In genomic region chr1:229199261-229199850, GRCh38 we compare ENCODE assay signal across 10 cellular contexts.
A peak's percentile ranks its signal among the peaks of the same experiment; 100 is the strongest.
DNase-seq lines count a peak whose midpoint lies in the region; ATAC-seq and TF ChIP-seq lines count a peak whose summit lies in the region.
"Had no signal": no experiment of that assay in that cellular context is flagged by ENCODE, and none has a peak within 500 bp of the region (broad histone marks: within the 10 kb centered on the region; RNA-seq: fewer than 3 reads in every experiment).

No MANE protein-coding gene starts in this region.

- ATAC-seq in HG03457 (IDR thresholded peaks at IDR 0.05; ENCODE audit: unreplicated experiment) (no peak), HG02870 (IDR thresholded peaks at IDR 0.05; ENCODE audit: unreplicated experiment) (no peak), HG03175 (IDR thresholded peaks at IDR 0.05; ENCODE audit: unreplicated experiment) (no peak)

- intact Hi-C loops in dendritic cell treated with granulocyte-macrophage colony-stimulating factor and Interleukin-4, amounts not matched to agents 40 ng/mL and 50 ng/mL, for 4 days (cut with micrococcal nuclease), result no loop called here

- H3K4me1 ChIP-seq in HUES6 (ENCODE audit: control insufficient read depth, insufficient read depth, low read length) (peaks cover 35% of the 10 kb centered on the region), neutrophil (ENCODE audit: control insufficient read depth in 1 of 2, insufficient read depth in 1 of 2, low read depth in 1 of 2, low read length in 1 of 2) (peaks cover 13 to 16% of the 10 kb centered on the region in 2 experiments)
- H3K4me1 ChIP-seq: colonic mucosa had no signal

- H3K36me3 Mint-ChIP-seq in dendritic cell treated with granulocyte-macrophage colony-stimulating factor and Interleukin-4, amounts not matched to agents 40 ng/mL and 50 ng/mL, for 4 days (ENCODE audit: low read depth), result no peaks in the 10 kb centered on the region

- DNase-seq in DMS53 (lab: John Stamatoyannopoulos, UW) (peak; percentile 85), NK-92 (lab: John Stamatoyannopoulos, UW; ENCODE audit: unreplicated experiment) (no peak)
- DNase-seq: H9 had no signal

- H3K27ac ChIP-seq in HUES6 (ENCODE audit: low read depth, low read length) (peak overlapping the region; percentile 17; the same call in 1 of the 2 replicates), neutrophil (peak overlapping the region; percentile 73)
- H3K27ac ChIP-seq: colonic mucosa had no signal

- peak overlapping the region; percentile 77 for H3K27ac Mint-ChIP-seq in dendritic cell treated with granulocyte-macrophage colony-stimulating factor and Interleukin-4, amounts not matched to agents 40 ng/mL and 50 ng/mL, for 4 days

- H3K27me3 ChIP-seq in HUES6 (ENCODE audit: control insufficient read depth, insufficient read depth, low read length) (no peaks in the 10 kb centered on the region), neutrophil (no peaks in the 10 kb centered on the region)
- H3K27me3 ChIP-seq: colonic mucosa had no signal

- H3K9me3 ChIP-seq in HUES6 (ENCODE audit: control insufficient read depth, insufficient read depth, low read depth, low read length), result no peaks in the 10 kb centered on the region
- no peaks in the 10 kb centered on the region for H3K9me3 ChIP-seq in neutrophil
- H3K9me3 ChIP-seq: colonic mucosa had no signal

- H3K4me1 Mint-ChIP-seq in dendritic cell treated with granulocyte-macrophage colony-stimulating factor and Interleukin-4, amounts not matched to agents 40 ng/mL and 50 ng/mL, for 4 days (ENCODE audit: low read depth), result peaks cover 48% of the 10 kb centered on the region

- H3K36me3 ChIP-seq in HUES6 (ENCODE audit: control insufficient read depth, insufficient read depth, low read length) (no peaks in the 10 kb centered on the region), neutrophil (no peaks in the 10 kb centered on the region)
- H3K36me3 ChIP-seq: colonic mucosa had no signal

- H3K9me3 Mint-ChIP-seq in dendritic cell treated with granulocyte-macrophage colony-stimulating factor and Interleukin-4, amounts not matched to agents 40 ng/mL and 50 ng/mL, for 4 days, result no peaks in the 10 kb centered on the region
- H3K9me3 Mint-ChIP-seq: H9 had no signal

- H3K9ac ChIP-seq in HUES6 (ENCODE audit: low read length), result no peak overlapping the region

- H3K27me3 Mint-ChIP-seq in dendritic cell treated with granulocyte-macrophage colony-stimulating factor and Interleukin-4, amounts not matched to agents 40 ng/mL and 50 ng/mL, for 4 days, result peaks cover 2% of the 10 kb centered on the region

- no peak for TF ChIP-seq CTCF in neutrophil (IDR thresholded peaks at IDR 0.05)

- H3K4me3 Mint-ChIP-seq in dendritic cell treated with granulocyte-macrophage colony-stimulating factor and Interleukin-4, amounts not matched to agents 40 ng/mL and 50 ng/mL, for 4 days, result peak overlapping the region; percentile 13
- H3K4me3 Mint-ChIP-seq: H9 had no signal

- peak overlapping the region; percentile 3; the same call in 1 of the 2 replicates for H3K4me3 ChIP-seq in HUES6 (ENCODE audit: low read depth, low read length)
- H3K4me3 ChIP-seq in neutrophil (ENCODE audit: low read depth in 1 of 2, low read length in 1 of 2), result peak overlapping the region; percentile 33 to 43
- H3K4me3 ChIP-seq: colonic mucosa had no signal
